ENCODE assay signal across 8 cellular contexts in genomic region chr3:184561329-184562145, GRCh38. TPM values are rescaled to one million over a fixed set of nuclear protein-coding genes. Genes with fewer than 3 reads are reported as not detected.
DNase-seq lines count a peak whose midpoint lies in the region; ATAC-seq and TF ChIP-seq lines count a peak whose summit lies in the region.

TSS of gene EPHB3 (plus strand) at chr3:184561785. CDS start at chr3:184562236, 451 bp downstream.

- H3K4me3 Mint-ChIP-seq in T-helper 17 cell = peak within 1 kb of the TSS; percentile 94

- 0% methylated on average over 41 of the region's 74 CpGs; no CpG with 5 or more reads in 1 of the 2 donors for WGBS in upper lobe of left lung, 2 donors

- TF ChIP-seq CTCF in GM13977 (IDR thresholded peaks at IDR 0.05; ENCODE audit: extremely low read depth, insufficient read depth, missing control alignments) = peak; percentile 98
- peak; percentile 93 to 99 (median 97) for TF ChIP-seq CTCF in upper lobe of left lung (IDR thresholded peaks at IDR 0.05)

- H3K4me1 ChIP-seq in upper lobe of left lung = peaks cover 34 to 53% (median 43%) of the 10 kb centered on the region in 4 donors

- peak in 3 of 4 donors; percentile 77 to 96 (median 96) for TF ChIP-seq POLR2A in upper lobe of left lung (IDR thresholded peaks at IDR 0.05)

- H3K27me3 Mint-ChIP-seq in T-helper 17 cell = peaks cover 51% of the 10 kb centered on the region

- H3K27me3 ChIP-seq in upper lobe of left lung = no peaks in the 10 kb centered on the region

- TF ChIP-seq EP300 in upper lobe of left lung (IDR thresholded peaks at IDR 0.05) = no peak

- no peaks in the 10 kb centered on the region for H3K36me3 ChIP-seq in upper lobe of left lung

- peak within 1 kb of the TSS; percentile 57 to 85 (median 72) for H3K4me3 ChIP-seq in upper lobe of left lung

- H3K4me1 Mint-ChIP-seq in T-helper 17 cell = peaks cover 39% of the 10 kb centered on the region

- peak; percentile 98 for DNase-seq in GM13977 (ENCODE audit: low spot score)
- peak; percentile 98 for DNase-seq in NCI-H1694 treated with DMSO at 0.1 percent for 48 hours (lab: John Stamatoyannopoulos, UW)
- DNase-seq in T-helper 17 cell = peak; percentile 75 to 86 (median 80)
- DNase-seq in left cardiac atrium = peak; percentile 99
- peak; percentile 97 to 100 (median 100) for DNase-seq in posterior cingulate gyrus
- DNase-seq in upper lobe of left lung = peak; percentile 99

- H3K27ac ChIP-seq in angular gyrus (ENCODE audit: low read depth, low read length) (peak within 1 kb of the TSS; percentile 42), upper lobe of left lung (peak within 1 kb of the TSS; percentile 55 to 86 (median 74))

- H3K27ac Mint-ChIP-seq in T-helper 17 cell = peak within 1 kb of the TSS; percentile 90

- H3K36me3 Mint-ChIP-seq in T-helper 17 cell (ENCODE audit: low read depth) = peaks cover 7% of the 10 kb centered on the region

- in situ Hi-C loops in GM13977 (cut with MboI; ENCODE audit: low pct_unique_long_range_greater_than_20kb, low sequenced_read_pairs, unreplicated experiment) = no loop called here

- ATAC-seq in HG02943 (IDR thresholded peaks at IDR 0.05; ENCODE audit: low read depth, unreplicated experiment) = peak; percentile 85
- ATAC-seq in T-helper 17 cell = peak; percentile 90
- peak; percentile 96 to 97 for ATAC-seq in left cardiac atrium
- ATAC-seq in upper lobe of left lung (ENCODE audit: low FRiP score in 2 of 2) = peak; percentile 96

- intact Hi-C loops in left cardiac atrium (cut with DNase I) (loop anchor here in 1 of 2 donors (1.0 kb wide), 1 partner anchor 216 kb away; no protein-coding TSS in a partner anchor), posterior cingulate gyrus (cut with DNase I) (loop anchor here (1.0 kb wide), 2 partner anchors 166 to 216 kb away; no protein-coding TSS in a partner anchor)

- no peaks in the 10 kb centered on the region for H3K9me3 ChIP-seq in T-helper 17 cell (ENCODE audit: control insufficient read depth, low read length, poor library complexity, severe bottlenecking)
- H3K9me3 ChIP-seq in upper lobe of left lung = no peaks in the 10 kb centered on the region

RNA-seq across cellular contexts. Expression of gene EPHB3, which starts in this region (rescaled TPM):
- total RNA-seq in T-helper 17 cell (under 1 TPM in 1 of 2 donors, not detected in 1; 0.35 TPM), left cardiac atrium (1 to 10 TPM; 1.6 to 1.7 TPM), upper lobe of left lung (1 to 10 TPM; 3.1 to 10.0 (median 7.2) TPM)

Comparison
In these comparisons a context has a peak if more than half of its experiments do, and no peak if none do; other contexts are left out.
1. Peak in every context shown above with its lines: DNase-seq, ATAC-seq, H3K4me3 ChIP-seq and H3K27ac ChIP-seq.
2. Peak in DNase-seq and ATAC-seq in T-helper 17 cell; RNA of the gene not detected or under 1 TPM.